Comparison of ENCODE assay signal across 23 cellular contexts in the genomic region with DNA sequence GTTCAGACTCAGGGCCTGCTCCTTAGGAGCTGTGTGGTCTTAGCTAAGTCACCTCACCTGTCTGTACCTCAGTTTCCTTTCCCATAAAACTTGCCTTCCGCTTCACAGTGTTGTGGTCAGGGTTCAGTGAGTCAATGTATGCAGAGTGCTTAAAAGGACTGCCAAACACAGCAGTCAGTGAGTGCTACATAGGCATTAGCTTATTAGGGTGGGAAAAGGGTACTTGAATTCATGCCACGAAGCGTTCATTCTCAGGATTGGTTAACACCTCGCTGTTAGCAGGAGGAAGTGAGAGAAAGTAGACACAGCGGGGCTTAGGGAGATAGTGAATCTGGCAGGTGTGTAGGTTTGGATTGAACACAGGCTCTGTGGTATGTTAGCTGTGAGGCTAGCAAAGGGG.
"Had no signal": no experiment of that assay in that cellular context is flagged by ENCODE, and none has a peak within 500 bp of the region (broad histone marks: within the 10 kb centered on the region; RNA-seq: fewer than 3 reads in every experiment).

No MANE protein-coding gene starts in this region.

- H3K9ac ChIP-seq: neural progenitor cell had no signal

- H3K9me3 ChIP-seq: esophagus squamous epithelium, gastrocnemius medialis, testis, vagina had no signal

- H3K36me3 ChIP-seq: esophagus squamous epithelium, gastrocnemius medialis, left ventricle myocardium inferior, neural progenitor cell, vagina had no signal

- ATAC-seq: activated CD4-positive, alpha-beta T cell treated with anti-CD3 and anti-CD28 coated beads for 36 hours; gastrocnemius medialis; naive thymus-derived CD8-positive, alpha-beta T cell had no signal

- H3K4me3 ChIP-seq: esophagus squamous epithelium, gastrocnemius medialis, left ventricle myocardium inferior, neural progenitor cell, testis, vagina had no signal

- H3K4me2 ChIP-seq: neural progenitor cell had no signal

- H3K27ac ChIP-seq: esophagus squamous epithelium, gastrocnemius medialis, left ventricle myocardium inferior, neural progenitor cell, testis, vagina had no signal

- H3K27me3 ChIP-seq: esophagus squamous epithelium, gastrocnemius medialis, neural progenitor cell, testis, vagina had no signal

- H3K4me1 ChIP-seq: esophagus squamous epithelium, gastrocnemius medialis, left ventricle myocardium inferior, testis, vagina had no signal

- DNase-seq: activated B cell treated with CpG ODN at 0.5 μM for 24 hours; activated CD4-positive, alpha-beta T cell treated with anti-CD3 and anti-CD28 coated beads for 36 hours; activated CD4-positive, alpha-beta T cell treated with anti-CD3 and anti-CD28 coated beads, Interleukin-2, amount 50 U/mL, for 4 hours; activated CD8-positive, alpha-beta memory T cell treated with anti-CD3 and anti-CD28 coated beads, Interleukin-2, amount 50 U/mL, for 48 hours; activated effector memory CD4-positive, alpha-beta T cell treated with Interleukin-2 at 50 U/mL for 16 hours; activated naive CD4-positive, alpha-beta T cell treated with anti-CD3 and anti-CD28 coated beads for 36 hours; activated naive CD8-positive, alpha-beta T cell treated with anti-CD3 and anti-CD28 coated beads, Interleukin-2, amount 10 ng/mL, durations not matched to agents 7 days and 5 days; activated T-cell treated with anti-CD3 and anti-CD28 coated beads, Interleukin-2, amount 50 U/mL, for 48 hours; amygdala; cortex of kidney; endodermal cell; esophagus squamous epithelium; gastrocnemius medialis; hippocampal formation; left ventricle myocardium inferior; naive thymus-derived CD8-positive, alpha-beta T cell; retina; stimulated activated CD4-positive, alpha-beta T cell treated with anti-CD3 and anti-CD28 coated beads, Interleukin-4, amount 100 ng/mL, for 1 hour; stimulated activated naive CD4-positive, alpha-beta T cell; testis; trophoblast cell had no signal
